Comparison of ENCODE assay signal across 23 cellular contexts in genomic region chr4:140133576-140133975, GRCh38. TPM values are rescaled to one million over a fixed set of nuclear protein-coding genes. Genes with fewer than 3 reads are reported as not detected.
DNase-seq lines count a peak whose midpoint lies in the region; ATAC-seq, FAIRE-seq and TF ChIP-seq lines count a peak whose summit lies in the region.
"Had no signal": no experiment of that assay in that cellular context is flagged by ENCODE, and none has a peak within 500 bp of the region (broad histone marks: within the 10 kb centered on the region; RNA-seq: fewer than 3 reads in every experiment).

No MANE protein-coding gene starts in this region.

- no peaks in the 10 kb centered on the region for H3K36me3 ChIP-seq in PC-3 (ENCODE audit: low read depth, low read length)
- no peaks in the 10 kb centered on the region for H3K36me3 ChIP-seq in astrocyte (ENCODE audit: insufficient read depth, low read length)

- CTCF ChIA-PET in PC-3 (lab: Charles Lee), result no interaction called here

- peak overlapping the region; percentile 39; the same call in 1 of the 2 replicates for H3K4me3 ChIP-seq in PC-3 (ENCODE audit: low read length)
- H3K4me3 ChIP-seq in astrocyte (ENCODE audit: insufficient read depth, low read depth, low read length), result no peak overlapping the region
- H3K4me3 ChIP-seq: BLaER1 had no signal

- H3K4me2 ChIP-seq in PC-3 (ENCODE audit: low read length), result peak overlapping the region; percentile 52
- peak overlapping the region; percentile 6 for H3K4me2 ChIP-seq in astrocyte (ENCODE audit: low read length)
- H3K4me2 ChIP-seq: BLaER1 had no signal

- no TSS peak for BruUV-seq in PC-3 (replicated peaks; lab: Mats Ljungman, UMichigan)

- H3K27me3 Mint-ChIP-seq in astrocyte (ENCODE audit: low read depth, unreplicated experiment), result no peaks in the 10 kb centered on the region
- H3K27me3 Mint-ChIP-seq: CD4-positive, alpha-beta T cell had no signal

- H4K20me1 ChIP-seq in PC-3 (ENCODE audit: low read length) (no peaks in the 10 kb centered on the region), astrocyte (ENCODE audit: insufficient read depth, low read length) (no peaks in the 10 kb centered on the region)

- H3K9me3 Mint-ChIP-seq in astrocyte (ENCODE audit: unreplicated experiment), result no peaks in the 10 kb centered on the region
- H3K9me3 Mint-ChIP-seq: CD4-positive, alpha-beta T cell had no signal

- H3F3A ChIP-seq in PC-3 (ENCODE audit: low read length, unreplicated experiment), result no peaks in the 10 kb centered on the region

- POLR2A ChIA-PET in PC-3 (lab: Charles Lee; ENCODE audit: unreplicated experiment), result interaction anchor here (0.6 kb wide), 2 partner anchors 28 to 48 kb away, joined by 3 to 4 read pairs; no protein-coding TSS in a partner anchor

- no peak overlapping the region for H3K27ac Mint-ChIP-seq in astrocyte (ENCODE audit: unreplicated experiment)
- H3K27ac Mint-ChIP-seq: CD4-positive, alpha-beta T cell; IgD-negative memory B cell had no signal

- H3K36me3 Mint-ChIP-seq in astrocyte (ENCODE audit: low read depth, unreplicated experiment), result peaks cover 2% of the 10 kb centered on the region
- H3K36me3 Mint-ChIP-seq: IgD-negative memory B cell had no signal

- H3K27ac ChIP-seq in PC-3 (ENCODE audit: low read length) (peak overlapping the region; percentile 48), astrocyte (ENCODE audit: low read depth, low read length) (no peak overlapping the region)
- H3K27ac ChIP-seq: BLaER1 had no signal

- no peaks in the 10 kb centered on the region for H3K9me3 ChIP-seq in PC-3 (ENCODE audit: low read length)
- H3K9me3 ChIP-seq in astrocyte (ENCODE audit: insufficient read depth, low read depth, low read length), result no peaks in the 10 kb centered on the region

- peaks cover 76% of the 10 kb centered on the region for H3K4me1 ChIP-seq in PC-3 (ENCODE audit: insufficient read depth, low read length)
- peaks cover 28% of the 10 kb centered on the region for H3K4me1 ChIP-seq in astrocyte (ENCODE audit: insufficient read depth, low read length)

- no peak for TF ChIP-seq CTCF in PC-3 (conservative IDR thresholded peaks at IDR 0.05; ENCODE audit: low read depth, low read length)
- TF ChIP-seq CTCF in astrocyte (IDR thresholded peaks at IDR 0.05; ENCODE audit: insufficient read depth, low read depth, low read length), result no peak

- ATAC-seq in PC-3 (peak; percentile 75), left ventricle myocardium superior (no peak)

- intact Hi-C loops in PC-3 (cut with micrococcal nuclease) (loop anchor here (5.0 kb wide), 1 partner anchor 121 kb away; no protein-coding TSS in a partner anchor), left ventricle myocardium superior (cut with micrococcal nuclease) (no loop called here)

- no peak for FAIRE-seq in astrocyte (lab: Jason Lieb, UNC)
- FAIRE-seq: G401.6, GM18507, H1 had no signal

- H2AFZ ChIP-seq in PC-3 (ENCODE audit: low read length), result no peak overlapping the region
- no peak overlapping the region for H2AFZ ChIP-seq in astrocyte (ENCODE audit: low read depth, low read length)

- no peaks in the 10 kb centered on the region for H3K9me2 ChIP-seq in PC-3 (replicated peaks; ENCODE audit: low read length)

- H3K79me2 ChIP-seq in PC-3 (ENCODE audit: low read length) (peaks cover 46% of the 10 kb centered on the region), astrocyte (ENCODE audit: insufficient read depth, low read length) (no peaks in the 10 kb centered on the region)

- peaks cover 52% of the 10 kb centered on the region for H3K4me1 Mint-ChIP-seq in astrocyte (ENCODE audit: low read depth, unreplicated experiment)
- H3K4me1 Mint-ChIP-seq: IgD-negative memory B cell had no signal

- H3K4me3 Mint-ChIP-seq in astrocyte (ENCODE audit: unreplicated experiment), result no peak overlapping the region
- H3K4me3 Mint-ChIP-seq: CD4-positive, alpha-beta T cell; IgD-negative memory B cell had no signal

- H3K9ac ChIP-seq in PC-3 (ENCODE audit: low read length) (no peak overlapping the region), astrocyte (ENCODE audit: low read length) (no peak overlapping the region)
- H3K9ac ChIP-seq: BLaER1 had no signal

- peak; percentile 83 for DNase-seq in PC-3
- DNase-seq in astrocyte (ENCODE audit: low read depth), result no peak
- peak; percentile 29 for DNase-seq in kidney tubule cell (ENCODE audit: low spot score)
- no peak for DNase-seq in NCI-H1694 (lab: John Stamatoyannopoulos, UW)
- no peak for DNase-seq in amniotic stem cell (lab: John Stamatoyannopoulos, UW)
- no peak for DNase-seq in NCI-H1417 treated with DMSO at 0.1 percent for 48 hours (lab: John Stamatoyannopoulos, UW)
- DNase-seq in left ventricle myocardium superior, result no peak
- DNase-seq: ACHN; CD4-positive, alpha-beta T cell; COR-L47; DMS 273 treated with DMSO at 0.1 percent for 48 hours; NCI-H1105; NCI-H1694 treated with DMSO at 0.1 percent for 48 hours; NCI-H2081 treated with DMSO at 0.1 percent for 48 hours; NCI-H2171 treated with DMSO at 0.1 percent for 48 hours; NCI-H446; NCI-H526 treated with DMSO at 0.1 percent for 48 hours; OCI-M1 had no signal

- H3K27me3 ChIP-seq in PC-3 (ENCODE audit: low read length) (no peaks in the 10 kb centered on the region), astrocyte (ENCODE audit: insufficient read depth, low read length) (no peaks in the 10 kb centered on the region)
- H3K27me3 ChIP-seq: BLaER1 had no signal

RNA-seq across cellular contexts. Expression of gene MAML3, which starts 20.4 kb away (rescaled TPM):
- total RNA-seq in PC-3 (2014; rRNA removed), result 3.9 and 4.3 TPM in 2 replicates
- total RNA-seq in astrocyte, result 8.1 and 10.2 TPM in 2 replicates
- total RNA-seq in left ventricle myocardium superior, result 2.1 TPM

Comparison
In these comparisons a context has a peak if more than half of its experiments do, and no peak if none do; other contexts are left out.
1. DNase-seq: peak in PC-3 (single experiment) and kidney tubule cell (single experiment); none in astrocyte (single experiment), NCI-H1694 (single experiment), amniotic stem cell (single experiment), NCI-H1417 treated with DMSO at 0.1 percent for 48 hours (single experiment) and left ventricle myocardium superior (single experiment).